In genomic region chr3:100603449-100603848, GRCh38 we compare ENCODE assay signal across 8 cellular contexts. TPM values are rescaled to one million over a fixed set of nuclear protein-coding genes. Genes with fewer than 3 reads are reported as not detected.
A peak's percentile ranks its signal among the peaks of the same experiment; 100 is the strongest.
DNase-seq lines count a peak whose midpoint lies in the region; ATAC-seq and TF ChIP-seq lines count a peak whose summit lies in the region.

No MANE protein-coding gene starts in this region.

- H2BK5ac ChIP-seq in IMR-90 (ENCODE audit: low read depth, low read length, poor library complexity, severe bottlenecking) = no peak overlapping the region

- no TSS peak for BruUV-seq in IMR-90 (replicated peaks; lab: Mats Ljungman, UMichigan)

- CTCF ChIA-PET in IMR-90 (lab: Yijun Ruan, JAX) (interaction anchor here (0.6 to 0.8 kb wide), 3 partner anchors 8 to 140 kb away, joined by 3 to 4 read pairs (median 3); no protein-coding TSS in a partner anchor), activated B cell treated with CpG ODN at 0.5 μM for 24 hours (lab: Charles Lee) (interaction anchor here (0.7 to 2.4 kb wide), 4 partner anchors 12 to 771 kb away, joined by 3 to 10 read pairs (median 6); no protein-coding TSS in a partner anchor)

- H3K4me1 Mint-ChIP-seq in activated B cell treated with CpG ODN at 0.5 μM for 24 hours = peaks cover 27% of the 10 kb centered on the region

- H3K23ac ChIP-seq in IMR-90 (ENCODE audit: low read depth, low read length) = no peak overlapping the region

- TF ChIP-seq CTCF in IMR-90 (conservative IDR thresholded peaks at IDR 0.05; ENCODE audit: low read depth, low read length) = peak; percentile 52
- no peak for TF ChIP-seq CTCF in activated B cell treated with CpG ODN at 0.5 μM for 24 hours (IDR thresholded peaks at IDR 0.05)

- no peaks in the 10 kb centered on the region; the same call in 1 of the 2 replicates for H3K27me3 ChIP-seq in IMR-90 (ENCODE audit: control insufficient read depth, insufficient read depth, low read length)

- no peak overlapping the region for H2AK9ac ChIP-seq in IMR-90 (replicated peaks; ENCODE audit: low read depth, low read length, poor library complexity)

- no peaks in the 10 kb centered on the region for H3K79me1 ChIP-seq in IMR-90 (ENCODE audit: low read depth in 1 of 2, low read length in 2 of 2)

- no peak overlapping the region for H3K27ac ChIP-seq in IMR-90 (ENCODE audit: insufficient read depth, low read length)

- H3K27ac Mint-ChIP-seq in activated B cell treated with CpG ODN at 0.5 μM for 24 hours = peak overlapping the region; percentile 97

- H4K91ac ChIP-seq in IMR-90 (ENCODE audit: insufficient read depth, low read depth, low read length) = no peak overlapping the region

- H4K8ac ChIP-seq in IMR-90 (ENCODE audit: low read depth in 2 of 2, low read length in 2 of 2) = no peak overlapping the region; a peak in 1 of 4 replicates

- in situ Hi-C loops in IMR-90 (cut with MboI; ENCODE audit: low sequenced_read_pairs) = no loop called here

- dilution Hi-C loops in IMR-90 (cut with HindIII; ENCODE audit: low sequenced_read_pairs, unreplicated experiment) = no loop called here

- peak overlapping the region; percentile 71 for H2AFZ ChIP-seq in IMR-90 (replicated peaks; ENCODE audit: low read length, poor library complexity)

- peak overlapping the region; percentile 67; the same call in 1 of the 2 replicates for H2BK120ac ChIP-seq in IMR-90 (ENCODE audit: low read depth, low read length)

- H3K4me3 ChIP-seq in IMR-90 (ENCODE audit: insufficient read depth, low read depth, low read length) = no peak overlapping the region

- H3K4me1 ChIP-seq in IMR-90 (ENCODE audit: control insufficient read depth, insufficient read depth, low read length) = no peaks in the 10 kb centered on the region; the same call in 1 of the 2 replicates

- ATAC-seq in GM21447 (IDR thresholded peaks at IDR 0.05; ENCODE audit: unreplicated experiment) = peak; percentile 29
- ATAC-seq in IMR-90 (ENCODE audit: low read depth) = peak; percentile 82
- ATAC-seq in activated B cell treated with CpG ODN at 0.5 μM for 24 hours (ENCODE audit: low read depth) = peak; percentile 45
- ATAC-seq in HG03469 (IDR thresholded peaks at IDR 0.05; ENCODE audit: unreplicated experiment) = no peak

- peaks cover 2% of the 10 kb centered on the region for H3K36me3 Mint-ChIP-seq in activated B cell treated with CpG ODN at 0.5 μM for 24 hours (ENCODE audit: low read depth)

- H3K9me3 Mint-ChIP-seq in activated B cell treated with CpG ODN at 0.5 μM for 24 hours = peaks cover 2% of the 10 kb centered on the region

- H3K36me3 ChIP-seq in IMR-90 (ENCODE audit: control insufficient read depth, insufficient read depth, low read length) = no peaks in the 10 kb centered on the region

- no peak overlapping the region for H4K5ac ChIP-seq in IMR-90 (ENCODE audit: low read depth, low read length)

- H3K27me3 Mint-ChIP-seq in activated B cell treated with CpG ODN at 0.5 μM for 24 hours = peaks cover 3% of the 10 kb centered on the region

- H3K18ac ChIP-seq in IMR-90 (ENCODE audit: low read depth, low read length) = no peak overlapping the region

- H3K4me2 ChIP-seq in IMR-90 (ENCODE audit: low read depth, low read length) = no peak overlapping the region

- no peak overlapping the region; the same call in 2 of the 3 replicates for H2BK15ac ChIP-seq in IMR-90 (ENCODE audit: low read depth, low read length)

- H3K4ac ChIP-seq in IMR-90 (ENCODE audit: low read depth, low read length) = no peak overlapping the region

- no peak for TF ChIP-seq POLR2A in IMR-90 (IDR thresholded peaks at IDR 0.05; ENCODE audit: low read depth, low read length)

- intact Hi-C loops in IMR-90 (cut with micrococcal nuclease) = loop anchor here (5.0 kb wide), 1 partner anchor 594 kb away; no protein-coding TSS in a partner anchor
- intact Hi-C loops in activated B cell treated with CpG ODN at 0.5 μM for 24 hours (cut with micrococcal nuclease) = loop anchor here (2.0 kb wide), 2 partner anchors 105 to 343 kb away; partner anchors contain the start of genes TBC1D23 and TFG

- DNase-seq in NCI-H2196 (lab: John Stamatoyannopoulos, UW; ENCODE audit: unreplicated experiment) (peak; percentile 10), NCI-H2196 treated with DMSO at 0.1 percent for 48 hours (lab: John Stamatoyannopoulos, UW; ENCODE audit: unreplicated experiment) (no peak), IMR-90 (peak; percentile 54), activated B cell treated with CpG ODN at 0.5 μM for 24 hours (no peak), iPS DF 4.7 (ENCODE audit: extremely low read depth, low spot score) (peak; percentile 22), 8988T (no peak)

- POLR2A ChIA-PET in IMR-90 (lab: Charles Lee; ENCODE audit: unreplicated experiment) (no interaction called here), activated B cell treated with CpG ODN at 0.5 μM for 24 hours (lab: Charles Lee) (no interaction called here)

- H3K9me3 ChIP-seq in IMR-90 (ENCODE audit: control insufficient read depth, insufficient read depth, low read length) = no peaks in the 10 kb centered on the region; the same call in 1 of the 2 replicates

- WGBS in IMR-90 (ENCODE audit: extremely low coverage in 2 of 2, insufficient read length in 1 of 2), 2 experiments = no CpG with 5 or more reads among the region's 5 CpGs

- peak overlapping the region; percentile 67; the same call in 1 of the 2 replicates for H2BK20ac ChIP-seq in IMR-90 (ENCODE audit: low read depth, low read length)

- H3K56ac ChIP-seq in IMR-90 (ENCODE audit: extremely low read depth, insufficient read depth, low read length) = no peak overlapping the region

- H3K4me3 Mint-ChIP-seq in activated B cell treated with CpG ODN at 0.5 μM for 24 hours = peak overlapping the region; percentile 83

- no peak overlapping the region for H3K9ac ChIP-seq in IMR-90 (ENCODE audit: low read depth, low read length)

- no peak overlapping the region for H2AK5ac ChIP-seq in IMR-90 (ENCODE audit: low read depth, low read length)

- peak overlapping the region; percentile 72 for H3K14ac ChIP-seq in IMR-90 (replicated peaks; ENCODE audit: low read depth, low read length)

- 0 out of 2 replicates have a peak, but pooled peaks cover 3% of the 10 kb centered on the region for H3K9me1 ChIP-seq in IMR-90 (ENCODE audit: insufficient read depth, low read length)

- peak; percentile 55 for TF ChIP-seq RAD21 in IMR-90 (IDR thresholded peaks at IDR 0.05; ENCODE audit: low read length)

- no peaks in the 10 kb centered on the region for H4K20me1 ChIP-seq in IMR-90 (ENCODE audit: insufficient read depth, low read length)

TF ChIP-seq in IMR-90, 13 proteins besides CTCF, POLR2A, EP300 and RAD21:
- no peak for TF ChIP-seq CEBPB (IDR thresholded peaks at IDR 0.05; ENCODE audit: low read depth, low read length)
- peak; percentile 48 for TF ChIP-seq SMC3 (IDR thresholded peaks at IDR 0.05; ENCODE audit: low read depth, low read length)
- TF ChIP-seq USF2 (IDR thresholded peaks at IDR 0.05; ENCODE audit: low read depth, low read length) = no peak
- no peak for TF ChIP-seq MAFK (IDR thresholded peaks at IDR 0.05; ENCODE audit: low read depth, low read length)
- no peak for TF ChIP-seq ELK1 (IDR thresholded peaks at IDR 0.05; ENCODE audit: borderline replicate concordance, low read depth, low read length)

RNA-seq across cellular contexts. Expression of gene ADGRG7, which starts 6.0 kb away (rescaled TPM):
- total RNA-seq in IMR-90 (2012; rRNA removed) = not detected in 2 replicates
- not detected in 2 replicates for polyA plus RNA-seq in IMR-90 (2012; rRNA removed)
- not detected in 2 replicates for polyA plus RNA-seq in IMR-90 (2012; cell fraction: cytosol; rRNA removed)
- polyA plus RNA-seq in IMR-90 (2012; cell fraction: nucleus; rRNA removed; ENCODE audit: low replicate concordance) = not detected in 2 replicates
- not detected in 2 replicates for total RNA-seq in activated B cell treated with CpG ODN at 0.5 μM for 24 hours

Comparison
In these comparisons a context has a peak if more than half of its experiments do, and no peak if none do; other contexts are left out.
1. DNase-seq: peak in NCI-H2196 (single experiment), IMR-90 (single experiment) and iPS DF 4.7 (single experiment); none in NCI-H2196 treated with DMSO at 0.1 percent for 48 hours (single experiment), activated B cell treated with CpG ODN at 0.5 μM for 24 hours (single experiment) and 8988T (single experiment).